ENCODE assay signal across 27 cellular contexts in the genomic region with DNA sequence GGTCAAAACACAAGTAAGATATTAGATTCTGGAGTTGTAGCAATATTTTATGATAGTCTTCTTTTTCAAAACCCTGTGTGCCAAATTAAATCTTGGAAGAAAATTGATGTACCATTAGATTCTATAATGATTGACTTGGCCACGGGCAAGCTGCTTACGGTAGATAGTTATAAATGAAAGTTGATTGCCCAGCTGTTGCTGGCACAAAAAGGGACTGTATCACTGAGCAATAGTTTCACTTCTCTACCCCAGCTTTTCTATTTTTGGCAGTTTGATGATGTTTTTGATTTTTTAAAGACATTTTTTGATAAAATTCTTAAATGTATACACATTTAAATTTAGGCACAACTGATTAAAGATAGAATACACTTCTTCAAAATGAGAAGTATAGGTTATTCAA.
"Had no signal": no experiment of that assay in that cellular context is flagged by ENCODE, and none has a peak within 500 bp of the region (broad histone marks: within the 10 kb centered on the region; RNA-seq: fewer than 3 reads in every experiment).

No MANE protein-coding gene starts in this region.

- FAIRE-seq: pancreas had no signal

- H3K27me3 ChIP-seq: left lung, pancreas, stomach, testis, thyroid gland, transverse colon, upper lobe of left lung, vagina had no signal

- H3K4me1 ChIP-seq: left lung, lower lobe of right lung, pancreas, prostate gland, stomach, testis, thyroid gland, transverse colon, upper lobe of left lung, vagina had no signal

- H3K4me3 ChIP-seq: left lung, lower lobe of right lung, pancreas, prostate gland, skin epidermis, stomach, testis, thyroid gland, transverse colon, upper lobe of left lung, vagina had no signal

- ATAC-seq: left colon; left lung; lower lobe of right lung; naive thymus-derived CD8-positive, alpha-beta T cell; pancreas; right cardiac atrium; sciatic nerve; stimulated activated naive B cell treated with anti-CD40 and anti-IgM and Interleukin-4, amounts not matched to agents 10 μg/mL and 1 μg/mL and 100 μg/mL, for 72 hours; stimulated activated naive CD8-positive, alpha-beta T cell treated with anti-CD3 and anti-CD28 coated beads, Interleukin-15, Interleukin-2, amounts not matched to agents 100 U/mL and 50 U/mL, for 24 hours had no signal

- H3K36me3 ChIP-seq: left lung, lower lobe of right lung, pancreas, prostate gland, stomach, thyroid gland, transverse colon, upper lobe of left lung, vagina had no signal

- DNase-seq: kidney; left colon; left lung; lower lobe of right lung; mammary epithelial cell; mesenchymal stem cell; naive thymus-derived CD8-positive, alpha-beta T cell; nucleus accumbens; pancreas; posterior cingulate gyrus; retina; right cardiac atrium; stimulated activated CD4-positive, alpha-beta T cell treated with anti-CD3 and anti-CD28 coated beads, Interleukin-12 subunit alpha, Interleukin-12 subunit beta, amount 100 ng/mL, for 4 hours; stimulated activated CD4-positive, alpha-beta T cell treated with anti-CD3 and anti-CD28 coated beads, Interleukin-15, amount 100 ng/mL, for 24 hours; stimulated activated CD4-positive, alpha-beta T cell treated with anti-CD3 and anti-CD28 coated beads, Interleukin-2, amount 100 ng/mL, for 24 hours; stimulated activated CD4-positive, alpha-beta T cell treated with anti-CD3 and anti-CD28 coated beads, Interleukin-4, amount 100 ng/mL, for 1 hour; stimulated activated naive B cell treated with anti-CD40 and anti-IgM and Interleukin-4, amounts not matched to agents 10 μg/mL and 1 μg/mL and 100 μg/mL, for 72 hours; stimulated activated naive CD8-positive, alpha-beta T cell treated with anti-CD3 and anti-CD28 coated beads, Interleukin-15, Interleukin-2, amounts not matched to agents 100 U/mL and 50 U/mL, for 24 hours; stomach; testis; thyroid gland; transverse colon; upper lobe of left lung had no signal

- H3K27ac ChIP-seq: left lung, lower lobe of right lung, pancreas, prostate gland, skin epidermis, stomach, testis, thyroid gland, transverse colon, upper lobe of left lung, vagina had no signal

- H3K9me3 ChIP-seq: left lung, lower lobe of right lung, pancreas, prostate gland, stomach, testis, thyroid gland, transverse colon, upper lobe of left lung, vagina had no signal
